22 cellular contexts compared by ENCODE assay signal in genomic region chr16:85259831-85260165, GRCh38.
"Had no signal": no experiment of that assay in that cellular context is flagged by ENCODE, and none has a peak within 500 bp of the region (broad histone marks: within the 10 kb centered on the region; RNA-seq: fewer than 3 reads in every experiment).

No MANE protein-coding gene starts in this region.

- DNase-seq: activated CD4-positive, alpha-beta T cell treated with anti-CD3 and anti-CD28 coated beads for 48 hours; activated CD4-positive, CD25-positive, alpha-beta regulatory T cell; activated CD8-positive, alpha-beta T cell treated with anti-CD3 and anti-CD28 coated beads for 36 hours; activated naive CD4-positive, alpha-beta T cell treated with Interleukin-2 at 50 U/mL for 16 hours; activated naive CD8-positive, alpha-beta T cell treated with anti-CD3 and anti-CD28 coated beads, Interleukin-2, amount 10 ng/mL, durations not matched to agents 7 days and 5 days; activated T-cell treated with anti-CD3 and anti-CD28 coated beads, Interleukin-2, amount 50 U/mL, for 24 hours; amygdala; dermis blood vessel endothelial cell; foreskin keratinocyte; hypothalamus; islet precursor cell; midbrain; ovary; psoas muscle; right cardiac atrium; stimulated activated CD4-positive, alpha-beta T cell treated with anti-CD3 and anti-CD28 coated beads, Interleukin-2, amount 100 ng/mL, for 24 hours; stimulated activated naive CD4-positive, alpha-beta T cell treated with Interleukin-2 at 50 U/mL for 16 hours; thyroid gland had no signal

- FAIRE-seq: TTC549 had no signal

- H3K4me1 ChIP-seq: foreskin keratinocyte had no signal

- H3K27me3 ChIP-seq: cardiac muscle cell, ovary, thyroid gland had no signal

- H3K9me3 ChIP-seq: ovary, psoas muscle, thyroid gland had no signal

- ATAC-seq: activated CD8-positive, alpha-beta T cell treated with anti-CD3 and anti-CD28 coated beads for 36 hours; foreskin keratinocyte; left lobe of liver; psoas muscle; right cardiac atrium had no signal

- H3K27ac ChIP-seq: cardiac muscle cell, foreskin keratinocyte, ovary, psoas muscle, thyroid gland had no signal

- H3K36me3 ChIP-seq: cardiac muscle cell, ovary, thyroid gland had no signal

- H3K4me3 ChIP-seq: cardiac muscle cell, lung, ovary, psoas muscle, thyroid gland had no signal
